ENCODE assay signal across 11 cellular contexts in the genomic region with DNA sequence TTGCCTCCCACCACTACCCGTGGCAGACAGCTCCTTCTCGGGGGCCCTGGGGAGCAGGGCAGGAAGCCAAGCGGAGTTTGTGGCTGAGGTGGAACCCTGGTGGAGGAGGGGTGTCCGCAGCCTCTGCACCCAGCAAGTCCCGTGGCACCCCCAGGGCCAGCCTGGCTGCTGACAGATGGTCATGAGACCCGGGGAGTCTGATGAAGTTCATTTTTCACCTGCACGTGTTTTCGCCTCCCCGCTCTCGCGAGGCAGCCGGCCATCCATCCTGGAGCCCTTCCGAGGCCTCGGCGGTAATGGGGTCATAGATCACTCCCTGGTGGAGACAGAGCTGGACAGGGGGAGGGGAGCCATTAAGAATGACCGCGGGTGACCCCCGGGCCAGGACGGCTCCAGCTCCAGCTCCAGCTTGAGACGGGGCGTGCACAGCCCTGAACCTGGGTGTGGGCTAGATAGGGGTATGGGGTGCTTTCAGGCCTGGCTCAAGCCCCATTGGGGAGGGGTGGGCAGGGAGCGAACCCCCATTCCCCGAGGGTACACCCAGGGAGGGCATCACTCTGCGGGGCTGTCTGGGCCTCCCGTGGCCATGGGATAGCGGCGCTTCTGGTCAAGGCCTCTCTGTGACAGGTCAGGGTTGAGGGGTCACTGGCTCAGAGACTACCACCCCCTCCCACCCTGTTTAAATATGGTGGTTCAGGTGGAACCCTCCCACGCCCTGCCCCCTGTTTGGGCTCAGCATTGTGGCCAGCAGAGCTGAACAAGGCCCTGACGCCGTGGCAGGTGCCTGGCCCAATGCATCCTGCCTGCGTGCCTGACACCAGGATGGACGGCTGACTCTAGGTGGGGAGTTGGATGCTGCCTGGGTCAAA.
DNase-seq lines count a peak whose midpoint lies in the region; ATAC-seq, FAIRE-seq and TF ChIP-seq lines count a peak whose summit lies in the region.
"Had no signal": no experiment of that assay in that cellular context is flagged by ENCODE, and none has a peak within 500 bp of the region (broad histone marks: within the 10 kb centered on the region; RNA-seq: fewer than 3 reads in every experiment).

No MANE protein-coding gene starts in this region.

- no peaks in the 10 kb centered on the region for H3K27me3 ChIP-seq in WERI-Rb-1 (ENCODE audit: insufficient read depth, low read depth, severe bottlenecking)
- no peaks in the 10 kb centered on the region for H3K27me3 ChIP-seq in sigmoid colon
- no peaks in the 10 kb centered on the region for H3K27me3 ChIP-seq in transverse colon

- no peak overlapping the region for H3K4me3 ChIP-seq in WERI-Rb-1 (ENCODE audit: low read depth, low read length)
- no peak overlapping the region for H3K4me3 ChIP-seq in kidney (ENCODE audit: low read length in 2 of 2)
- H3K4me3 ChIP-seq in sigmoid colon = no peak overlapping the region
- no peak overlapping the region for H3K4me3 ChIP-seq in transverse colon

- no peak for TF ChIP-seq EP300 in sigmoid colon (IDR thresholded peaks at IDR 0.05)
- TF ChIP-seq EP300 in transverse colon (IDR thresholded peaks at IDR 0.05; ENCODE audit: low read depth) = no peak

- 71 to 78% methylated on average over 32 of the region's 32 CpGs for WGBS in sigmoid colon, 2 donors
- WGBS in transverse colon (ENCODE audit: low coverage in 1 of 2), 2 donors = 83% methylated on average over 29 of the region's 32 CpGs; no CpG with 5 or more reads in 1 of the 2 donors

- no peak overlapping the region for H3K9ac ChIP-seq in kidney (ENCODE audit: low read length in 2 of 2)

- H3K9me3 ChIP-seq in WERI-Rb-1 (ENCODE audit: severe bottlenecking) (no peaks in the 10 kb centered on the region), kidney (ENCODE audit: control insufficient read depth in 1 of 2, low read length in 2 of 2) (no peaks in the 10 kb centered on the region), sigmoid colon (no peaks in the 10 kb centered on the region), transverse colon (no peaks in the 10 kb centered on the region)
- H3K9me3 ChIP-seq: Caco-2 had no signal

- H3K27ac ChIP-seq in WERI-Rb-1 (peak overlapping the region; percentile 46), kidney (ENCODE audit: low read depth in 2 of 2, low read length in 2 of 2) (peak overlapping the region in 1 of 2 donors; percentile 57), sigmoid colon (no peak overlapping the region), transverse colon (peak overlapping the region in 2 of 4 donors; percentile 34 to 58)

- H3K4me1 ChIP-seq in kidney (ENCODE audit: control insufficient read depth in 1 of 2, insufficient read depth in 1 of 2, low read depth in 1 of 2, low read length in 2 of 2) = peaks cover 13 to 22% of the 10 kb centered on the region in 2 donors
- peaks cover 0 to 50% (median 38%) of the 10 kb centered on the region in 4 donors for H3K4me1 ChIP-seq in sigmoid colon
- peaks cover 0 to 21% (median 16%) of the 10 kb centered on the region in 4 donors for H3K4me1 ChIP-seq in transverse colon

- TF ChIP-seq CTCF in WERI-Rb-1 (IDR thresholded peaks at IDR 0.05; ENCODE audit: low read depth, low read length) = 0 out of 2 replicates have a peak, but pooled peaks have one; percentile 28
- no peak for TF ChIP-seq CTCF in kidney (IDR thresholded peaks at IDR 0.05; ENCODE audit: borderline replicate concordance, extremely low read depth, insufficient read depth)
- TF ChIP-seq CTCF in sigmoid colon (IDR thresholded peaks at IDR 0.05) = no peak
- no peak for TF ChIP-seq CTCF in transverse colon (IDR thresholded peaks at IDR 0.05)

- intact Hi-C loops in kidney (cut with DNase I) = no loop called here
- intact Hi-C loops in sigmoid colon (cut with DNase I) = no loop called here
- intact Hi-C loops in transverse colon (cut with DNase I; ENCODE audit: low total_unique reads) = no loop called here

- no peak for FAIRE-seq in kidney (lab: Jason Lieb, UNC)

- in situ Hi-C loops in transverse colon (cut with MboI; ENCODE audit: low pct_ligation_motif_present in 1 of 4, low pct_unique_long_range_greater_than_20kb in 1 of 4, low sequenced_read_pairs in 3 of 4) = no loop called here

- DNase-seq in HuH-7.5 (ENCODE audit: low spot score) (peak; percentile 94), WERI-Rb-1 (peak; percentile 30), kidney (peak; percentile 66), sigmoid colon (peak; percentile 69), transverse colon (no peak)
- DNase-seq in activated CD4-positive, CD25-positive, alpha-beta regulatory T cell treated with anti-CD3 and anti-CD28 coated beads, Interleukin-2, amount 50 U/mL, for 72 hours = no peak
- DNase-seq: retina; stimulated activated naive CD4-positive, alpha-beta T cell treated with Interleukin-2 at 50 U/mL for 16 hours; SW 1271 had no signal

- no peak for ATAC-seq in GM18907 (IDR thresholded peaks at IDR 0.05; ENCODE audit: unreplicated experiment)

- H3K36me3 ChIP-seq in WERI-Rb-1 (no peaks in the 10 kb centered on the region), kidney (ENCODE audit: control insufficient read depth in 1 of 2, insufficient read depth in 2 of 2, low read length in 2 of 2) (no peaks in the 10 kb centered on the region), sigmoid colon (no peaks in the 10 kb centered on the region), transverse colon (no peaks in the 10 kb centered on the region)

- TF ChIP-seq POLR2A in sigmoid colon (IDR thresholded peaks at IDR 0.05) = no peak
- TF ChIP-seq POLR2A in transverse colon (IDR thresholded peaks at IDR 0.05) = no peak

Comparison
In these comparisons a context has a peak if more than half of its experiments do, and no peak if none do; other contexts are left out.
1. DNase-seq: peak in HuH-7.5 (single experiment), WERI-Rb-1 (single experiment), kidney (single experiment) and sigmoid colon (single experiment); none in transverse colon (single experiment) and activated CD4-positive, CD25-positive, alpha-beta regulatory T cell treated with anti-CD3 and anti-CD28 coated beads, Interleukin-2, amount 50 U/mL, for 72 hours (single experiment).